20 cellular contexts compared by ENCODE assay signal in the genomic region with DNA sequence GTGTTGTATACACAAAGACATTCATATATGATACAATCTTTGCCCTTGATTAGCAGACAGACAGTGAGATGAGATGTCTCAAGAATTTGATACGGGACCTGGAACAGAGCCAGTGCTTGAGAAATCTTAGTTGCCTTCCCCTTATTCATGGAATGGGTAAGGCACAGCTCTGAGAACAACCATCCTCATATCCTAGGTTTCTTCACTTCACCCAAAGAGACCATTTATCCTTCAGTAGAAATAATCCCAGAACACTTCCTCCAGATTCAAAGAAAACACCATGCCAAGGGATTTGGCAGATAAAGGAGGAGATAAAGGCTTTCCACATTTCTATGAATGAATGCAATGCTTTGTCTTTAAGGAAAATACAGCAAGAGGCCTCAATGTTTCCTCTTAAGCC. TPM values are rescaled to one million over a fixed set of nuclear protein-coding genes. Genes with fewer than 3 reads are reported as not detected.
DNase-seq lines count a peak whose midpoint lies in the region; ATAC-seq, FAIRE-seq and TF ChIP-seq lines count a peak whose summit lies in the region.
"Had no signal": no experiment of that assay in that cellular context is flagged by ENCODE, and none has a peak within 500 bp of the region (broad histone marks: within the 10 kb centered on the region; RNA-seq: fewer than 3 reads in every experiment).

No MANE protein-coding gene starts in this region.

- no peak for ATAC-seq in HG02623 (IDR thresholded peaks at IDR 0.05; ENCODE audit: unreplicated experiment)
- ATAC-seq in esophagus mucosa, result no peak
- ATAC-seq: K562 had no signal

- no peak overlapping the region for H3T11ph ChIP-seq in H9 (ENCODE audit: low read length)

- H3K27me3 Mint-ChIP-seq in astrocyte (ENCODE audit: low read depth, unreplicated experiment) (peaks cover 9% of the 10 kb centered on the region), H9 (ENCODE audit: low read depth) (no peaks in the 10 kb centered on the region)

- no peak overlapping the region for H3K23ac ChIP-seq in H9 (ENCODE audit: insufficient read length, low read depth, low read length)

- no peak overlapping the region for H4K91ac ChIP-seq in H9 (ENCODE audit: insufficient read length, low read depth, low read length)

- H3K4me1 ChIP-seq in astrocyte (ENCODE audit: insufficient read depth, low read length), result no peaks in the 10 kb centered on the region
- no peaks in the 10 kb centered on the region for H3K4me1 ChIP-seq in smooth muscle cell (ENCODE audit: low read depth)
- H3K4me1 ChIP-seq in H9 (ENCODE audit: insufficient read depth, low read length), result no peaks in the 10 kb centered on the region
- H3K4me1 ChIP-seq: HAP-1 had no signal

- H3K27me3 ChIP-seq in astrocyte (ENCODE audit: insufficient read depth, low read length), result no peaks in the 10 kb centered on the region
- no peaks in the 10 kb centered on the region for H3K27me3 ChIP-seq in smooth muscle cell (ENCODE audit: low read depth)
- H3K27me3 ChIP-seq in H9 (ENCODE audit: insufficient read depth, low read length), result no peaks in the 10 kb centered on the region

- H3K4me3 Mint-ChIP-seq in astrocyte (ENCODE audit: unreplicated experiment) (no peak overlapping the region), H9 (no peak overlapping the region)
- H3K4me3 Mint-ChIP-seq: CD14-positive monocyte had no signal

- H2AK5ac ChIP-seq in H9 (ENCODE audit: insufficient read length, low read length), result no peak overlapping the region

- H3K36me3 ChIP-seq in astrocyte (ENCODE audit: insufficient read depth, low read length), result no peaks in the 10 kb centered on the region
- H3K36me3 ChIP-seq in smooth muscle cell (ENCODE audit: low read depth), result no peaks in the 10 kb centered on the region
- H3K36me3 ChIP-seq: HAP-1 had no signal

- H3K4me3 ChIP-seq in astrocyte (ENCODE audit: insufficient read depth, low read depth, low read length) (no peak overlapping the region), smooth muscle cell (no peak overlapping the region)
- H3K4me3 ChIP-seq: HAP-1, K562 had no signal

- H2BK5ac ChIP-seq in H9 (ENCODE audit: insufficient read length, low read length), result no peak overlapping the region

- H3K36me3 Mint-ChIP-seq in astrocyte (ENCODE audit: low read depth, unreplicated experiment), result no peaks in the 10 kb centered on the region
- H3K36me3 Mint-ChIP-seq in H9 (ENCODE audit: insufficient read depth in 1 of 3, low read depth in 3 of 3), result peaks cover 0 to 9% (median 3%) of the 10 kb centered on the region in 3 experiments; a peak in 1 of 7 replicates
- H3K36me3 Mint-ChIP-seq: CD14-positive monocyte had no signal

- no peaks in the 10 kb centered on the region for H3K9me3 ChIP-seq in astrocyte (ENCODE audit: insufficient read depth, low read depth, low read length)
- H3K9me3 ChIP-seq in smooth muscle cell (replicated peaks; ENCODE audit: low read depth), result no peaks in the 10 kb centered on the region
- H3K9me3 ChIP-seq in H9 (ENCODE audit: control insufficient read depth, low read depth, low read length), result no peaks in the 10 kb centered on the region
- H3K9me3 ChIP-seq: HAP-1 had no signal

- no peak overlapping the region for H2BK15ac ChIP-seq in H9 (ENCODE audit: low read depth, low read length)

- H3K4me2 ChIP-seq in astrocyte (ENCODE audit: low read length) (no peak overlapping the region), smooth muscle cell (peak overlapping the region; percentile 9), H9 (ENCODE audit: insufficient read depth, insufficient read length, low read length) (no peak overlapping the region)

- H3K56ac ChIP-seq in H9 (ENCODE audit: insufficient read length, low read depth, low read length), result no peak overlapping the region

- no peak for FAIRE-seq in astrocyte (lab: Jason Lieb, UNC)
- FAIRE-seq: K562 had no signal

- H3K9me3 Mint-ChIP-seq in astrocyte (ENCODE audit: unreplicated experiment), result peaks cover 4% of the 10 kb centered on the region
- peaks cover 12 to 13% of the 10 kb centered on the region in 2 experiments for H3K9me3 Mint-ChIP-seq in H9

- no peaks in the 10 kb centered on the region for H3K79me2 ChIP-seq in astrocyte (ENCODE audit: insufficient read depth, low read length)
- no peaks in the 10 kb centered on the region for H3K79me2 ChIP-seq in smooth muscle cell (ENCODE audit: low read depth)
- H3K79me2 ChIP-seq in H9 (ENCODE audit: insufficient read depth, low read length), result no peaks in the 10 kb centered on the region

- H3K27ac Mint-ChIP-seq in astrocyte (ENCODE audit: unreplicated experiment) (peak overlapping the region; percentile 5), H9 (no peak overlapping the region)
- H3K27ac Mint-ChIP-seq: CD14-positive monocyte had no signal

- TF ChIP-seq CTCF in astrocyte (IDR thresholded peaks at IDR 0.05; ENCODE audit: insufficient read depth, low read depth, low read length) (no peak), smooth muscle cell (IDR thresholded peaks at IDR 0.05; ENCODE audit: borderline replicate concordance, insufficient read depth, poor library complexity, severe bottlenecking) (no peak), H9 (conservative IDR thresholded peaks at IDR 0.05) (no peak)

- H2BK120ac ChIP-seq in H9 (ENCODE audit: low read depth, low read length, poor library complexity, severe bottlenecking), result no peak overlapping the region

- no peak overlapping the region for H2BK20ac ChIP-seq in H9 (ENCODE audit: low read depth, low read length, poor library complexity, severe bottlenecking)

- H3K4ac ChIP-seq in H9 (ENCODE audit: low read depth, low read length), result no peak overlapping the region

- no peak overlapping the region for H2BK12ac ChIP-seq in H9 (ENCODE audit: insufficient read length, low read depth, low read length)

- 73% methylated on average over 1 of the region's 1 CpG for WGBS in smooth muscle cell (ENCODE audit: low lambda C conversion rate)
- WGBS in H9 (ENCODE audit: extremely low coverage, insufficient read length, low lambda C conversion rate), result no CpG with 5 or more reads among the region's 1 CpG

- H3K14ac ChIP-seq in H9 (ENCODE audit: insufficient read depth, low read length), result no peak overlapping the region

- H3K4me1 Mint-ChIP-seq in astrocyte (ENCODE audit: low read depth, unreplicated experiment), result peaks cover 8% of the 10 kb centered on the region
- H3K4me1 Mint-ChIP-seq in H9, result peaks cover 0 to 6% of the 10 kb centered on the region in 2 experiments; a peak in 1 of 4 replicates
- H3K4me1 Mint-ChIP-seq: CD14-positive monocyte had no signal

- H3K23me2 ChIP-seq in H9 (ENCODE audit: insufficient read length, low read depth, low read length, poor library complexity, severe bottlenecking), result no peaks in the 10 kb centered on the region

- no peak overlapping the region for H4K5ac ChIP-seq in H9 (ENCODE audit: insufficient read length, low read depth, low read length)

- H4K20me1 ChIP-seq in astrocyte (ENCODE audit: insufficient read depth, low read length), result no peaks in the 10 kb centered on the region
- H4K20me1 ChIP-seq in smooth muscle cell (ENCODE audit: low read depth), result no peaks in the 10 kb centered on the region
- no peaks in the 10 kb centered on the region for H4K20me1 ChIP-seq in H9 (ENCODE audit: control insufficient read depth, insufficient read depth, insufficient read length)

- no peaks in the 10 kb centered on the region for H3F3A ChIP-seq in smooth muscle cell (ENCODE audit: low read depth)

- no peak overlapping the region for H3K27ac ChIP-seq in astrocyte (ENCODE audit: low read depth, low read length)
- H3K27ac ChIP-seq in smooth muscle cell (ENCODE audit: low read depth), result no peak overlapping the region
- H3K27ac ChIP-seq in H9 (ENCODE audit: insufficient read length, low read depth, low read length), result no peak overlapping the region
- H3K27ac ChIP-seq: RWPE1 had no signal

- H3K9ac ChIP-seq in astrocyte (ENCODE audit: low read length) (no peak overlapping the region), smooth muscle cell (ENCODE audit: low read depth) (no peak overlapping the region), H9 (ENCODE audit: extremely low read depth, insufficient read length, low read length) (no peak overlapping the region)

- no peaks in the 10 kb centered on the region for H3K79me1 ChIP-seq in H9 (ENCODE audit: insufficient read depth, low read depth, low read length, poor library complexity, severe bottlenecking)

- no peak overlapping the region for H2AFZ ChIP-seq in astrocyte (ENCODE audit: low read depth, low read length)
- H2AFZ ChIP-seq in smooth muscle cell (ENCODE audit: low read depth), result no peak overlapping the region
- no peak overlapping the region for H2AFZ ChIP-seq in H9 (ENCODE audit: low read length)

- H4K8ac ChIP-seq in H9 (replicated peaks; ENCODE audit: insufficient read length, low read depth, low read length), result no peak overlapping the region

- DNase-seq in RPMI7951 (ENCODE audit: low read depth) (peak; percentile 46), astrocyte (ENCODE audit: low read depth) (peak; percentile 11), foreskin melanocyte (peak; percentile 84), smooth muscle cell (lab: John Stamatoyannopoulos, UW; ENCODE audit: unreplicated experiment) (no peak), H9 (no peak)
- DNase-seq: AML-193, DMS 273 treated with DMSO at 0.1 percent for 48 hours, DND-41, NCI-H1105 treated with DMSO at 0.1 percent for 48 hours, NCI-H187, NCI-H2107, NCI-H226, NCI-H524 had no signal

- H3K18ac ChIP-seq in H9 (ENCODE audit: insufficient read length, low read depth, low read length), result no peak overlapping the region

RNA-seq across cellular contexts. Expression of a gene that starts 8.8 kb away (rescaled TPM):
- not detected in 2 replicates for total RNA-seq in RPMI7951 (2014; rRNA removed; shearing (Covaris generic))
- not detected in 2 replicates for total RNA-seq in astrocyte
- total RNA-seq in smooth muscle cell, result not detected in 2 replicates
- polyA plus RNA-seq in smooth muscle cell, result not detected in 2 replicates
- total RNA-seq in H9 (2021), result not detected in 2 replicates
- not detected for total RNA-seq in esophagus mucosa
- total RNA-seq: G401, K562 had no signal
- polyA plus RNA-seq: CD14-positive monocyte, K562 had no signal

Comparison
In these comparisons a context has a peak if more than half of its experiments do, and no peak if none do; other contexts are left out.
1. DNase-seq: peak in RPMI7951 (single experiment), astrocyte (single experiment) and foreskin melanocyte (single experiment); none in smooth muscle cell (single experiment) and H9 (single experiment).